ENCODE assay signal across 8 cellular contexts in genomic region chr21:39004776-39005605, GRCh38.
DNase-seq lines count a peak whose midpoint lies in the region; ATAC-seq, FAIRE-seq and TF ChIP-seq lines count a peak whose summit lies in the region.

No MANE protein-coding gene starts in this region.

- H3K4me1 Mint-ChIP-seq in HFFc6 (ENCODE audit: low read depth), result peaks cover 51% of the 10 kb centered on the region
- peaks cover 5% of the 10 kb centered on the region for H3K4me1 Mint-ChIP-seq in activated T-helper 17 cell treated with anti-CD3 and anti-CD28 coated beads, Interleukin-2, amount 50 U/mL, for 72 hours

- H3K9me3 Mint-ChIP-seq in HFFc6, result no peaks in the 10 kb centered on the region
- no peaks in the 10 kb centered on the region for H3K9me3 Mint-ChIP-seq in activated T-helper 17 cell treated with anti-CD3 and anti-CD28 coated beads, Interleukin-2, amount 50 U/mL, for 72 hours

- ATAC-seq in activated T-helper 17 cell treated with anti-CD3 and anti-CD28 coated beads, Interleukin-2, amount 50 U/mL, for 72 hours (replicated peaks), result no peak

- no peaks in the 10 kb centered on the region for H3K36me3 ChIP-seq in ovary

- no peak for TF ChIP-seq POLR2A in ovary (IDR thresholded peaks at IDR 0.05)

- CTCF ChIA-PET in RWPE1 (lab: Yijun Ruan, JAX), result interaction anchor here (0.6 kb wide), 1 partner anchor 800 kb away, joined by 3 read pairs; no protein-coding TSS in a partner anchor

- H3K27ac Mint-ChIP-seq in HFFc6, result peak overlapping the region; percentile 80
- H3K27ac Mint-ChIP-seq in activated T-helper 17 cell treated with anti-CD3 and anti-CD28 coated beads, Interleukin-2, amount 50 U/mL, for 72 hours, result no peak overlapping the region

- intact Hi-C loops in ovary (cut with DNase I), result loop anchor here in 1 of 4 donors (10.0 kb wide), 1 partner anchor 200 kb away; the partner anchor contains the start of gene ETS2

- H3K4me1 ChIP-seq in ovary (ENCODE audit: insufficient read depth), result peaks cover 12% of the 10 kb centered on the region

- TF ChIP-seq CTCF in HFFc6 (IDR thresholded peaks at IDR 0.05), result no peak
- no peak for TF ChIP-seq CTCF in RWPE1 (conservative IDR thresholded peaks at IDR 0.05; ENCODE audit: low read depth)
- no peak for TF ChIP-seq CTCF in ovary (IDR thresholded peaks at IDR 0.05)

- H3K36me3 Mint-ChIP-seq in HFFc6 (ENCODE audit: low read depth), result no peaks in the 10 kb centered on the region; the same call in 1 of the 2 replicates
- H3K36me3 Mint-ChIP-seq in activated T-helper 17 cell treated with anti-CD3 and anti-CD28 coated beads, Interleukin-2, amount 50 U/mL, for 72 hours (ENCODE audit: low read depth), result no peaks in the 10 kb centered on the region

- no peak for TF ChIP-seq EP300 in ovary (IDR thresholded peaks at IDR 0.05)

- WGBS in ovary, 3 donors, result 25 to 33% (median 26%) methylated on average over 18 to 20 of the region's 20 CpGs

- H3K9me3 ChIP-seq in ovary, result no peaks in the 10 kb centered on the region

- no peaks in the 10 kb centered on the region for H3K27me3 ChIP-seq in ovary

- H3K27me3 Mint-ChIP-seq in HFFc6 (ENCODE audit: insufficient read depth), result 0 out of 2 replicates have a peak, but pooled peaks cover 4% of the 10 kb centered on the region
- H3K27me3 Mint-ChIP-seq in activated T-helper 17 cell treated with anti-CD3 and anti-CD28 coated beads, Interleukin-2, amount 50 U/mL, for 72 hours, result peaks cover 4% of the 10 kb centered on the region

- no peak overlapping the region for H3K4me3 ChIP-seq in ovary

- DNase-seq in HFFc6 (no peak), RWPE1 (ENCODE audit: low spot score) (no peak), fibroblast of gingiva (ENCODE audit: low read depth) (peak; percentile 50), ovary (peak in 4 of 5 donors; percentile 57 to 74 (median 61)), hepatic stellate cell (ENCODE audit: low spot score) (no peak), GM19239 (ENCODE audit: insufficient read length, low spot score) (no peak), occipital lobe (lab: John Stamatoyannopoulos, UW) (no peak)

- POLR2A ChIA-PET in RWPE1 (lab: Yijun Ruan, JAX; ENCODE audit: low non-redundant PET), result no interaction called here

- FAIRE-seq in GM19239 (lab: Jason Lieb, UNC), result no peak

- peak overlapping the region; percentile 44; the same call in 1 of the 2 replicates for H3K4me3 Mint-ChIP-seq in HFFc6
- no peak overlapping the region for H3K4me3 Mint-ChIP-seq in activated T-helper 17 cell treated with anti-CD3 and anti-CD28 coated beads, Interleukin-2, amount 50 U/mL, for 72 hours

- H3K27ac ChIP-seq in RWPE1 (peak overlapping the region; percentile 74), ovary (peak overlapping the region; percentile 11 to 48)

Comparison
In these comparisons a context has a peak if more than half of its experiments do, and no peak if none do; other contexts are left out.
1. DNase-seq: peak in fibroblast of gingiva (single experiment) and ovary (4 of 5); none in HFFc6 (single experiment), RWPE1 (single experiment), hepatic stellate cell (single experiment), GM19239 (single experiment) and occipital lobe (single experiment).